11 cellular contexts compared by ENCODE assay signal in genomic region chr7:149625947-149626392, GRCh38.
DNase-seq lines count a peak whose midpoint lies in the region; ATAC-seq, FAIRE-seq and TF ChIP-seq lines count a peak whose summit lies in the region.
"Had no signal": no experiment of that assay in that cellular context is flagged by ENCODE, and none has a peak within 500 bp of the region (broad histone marks: within the 10 kb centered on the region; RNA-seq: fewer than 3 reads in every experiment).

No MANE protein-coding gene starts in this region.

- H3K4me1 ChIP-seq in adipocyte (ENCODE audit: control insufficient read depth, insufficient read depth, low read length), result peaks cover 29% of the 10 kb centered on the region

- no peaks in the 10 kb centered on the region for H3K9me3 ChIP-seq in adipocyte (ENCODE audit: control insufficient read depth, low read length)
- H3K9me3 ChIP-seq: transverse colon had no signal

- peaks cover 37% of the 10 kb centered on the region for H3K4me1 Mint-ChIP-seq in nephron

- peak; percentile 67 for DNase-seq in AG09309 (ENCODE audit: low read depth)
- DNase-seq in GM04504 (ENCODE audit: low read depth), result peak; percentile 20
- DNase-seq in adipocyte (ENCODE audit: low read depth), result no peak
- DNase-seq in D721Med (ENCODE audit: insufficient read length, low spot score), result no peak
- no peak for DNase-seq in NK-92 treated with Interleukin-12 subunit alpha and Interleukin-12 subunit beta, amount 100 ng/mL, for 24 hours (lab: John Stamatoyannopoulos, UW)
- no peak for DNase-seq in DMS153 (lab: John Stamatoyannopoulos, UW)
- DNase-seq: amniotic stem cell, NCI-H2227 treated with DMSO at 0.1 percent for 48 hours had no signal

- H3K36me3 Mint-ChIP-seq in nephron (ENCODE audit: low read depth), result peaks cover 9% of the 10 kb centered on the region

- no peaks in the 10 kb centered on the region for H3K9me3 Mint-ChIP-seq in nephron

- H3K27ac Mint-ChIP-seq in nephron, result peak overlapping the region; percentile 83 to 91 (median 84)

- ATAC-seq in HG03432 (IDR thresholded peaks at IDR 0.05; ENCODE audit: unreplicated experiment), result no peak

- peak overlapping the region; percentile 96 for H3K9ac ChIP-seq in adipocyte (ENCODE audit: low read length)

- peaks cover under 1% of the 10 kb centered on the region for H3K36me3 ChIP-seq in adipocyte (ENCODE audit: control insufficient read depth, insufficient read depth, low read length, severe bottlenecking)

- peaks cover 13% of the 10 kb centered on the region for H3K27me3 ChIP-seq in adipocyte (replicated peaks; ENCODE audit: control insufficient read depth, insufficient read depth, low read length)

- peaks cover 7% of the 10 kb centered on the region for H3K27me3 Mint-ChIP-seq in nephron (ENCODE audit: low read depth)

- H3K4me3 Mint-ChIP-seq in nephron, result peak overlapping the region; percentile 80 to 95 (median 92)

- no peak overlapping the region for H3K4me3 ChIP-seq in AG09309 (ENCODE audit: control insufficient read depth, low read depth, low read length)
- peak overlapping the region; percentile 36 for H3K4me3 ChIP-seq in adipocyte (ENCODE audit: low read length)

- TF ChIP-seq CTCF in AG09309 (IDR thresholded peaks at IDR 0.05; ENCODE audit: control insufficient read depth, insufficient read depth, low read depth, low read length, missing control alignments) (no peak), nephron (IDR thresholded peaks at IDR 0.05; ENCODE audit: unreplicated experiment in 3 of 3) (no peak), D721Med (IDR thresholded peaks at IDR 0.05; ENCODE audit: insufficient read depth, missing control alignments) (no peak)

- FAIRE-seq in D721Med (lab: Jason Lieb, UNC), result no peak

Comparison
In these comparisons a context has a peak if more than half of its experiments do, and no peak if none do; other contexts are left out.
1. DNase-seq: peak in AG09309 (single experiment) and GM04504 (single experiment); none in adipocyte (single experiment), D721Med (single experiment), NK-92 treated with Interleukin-12 subunit alpha and Interleukin-12 subunit beta, amount 100 ng/mL, for 24 hours (single experiment) and DMS153 (single experiment).